Comparison of ENCODE assay signal across 10 cellular contexts in genomic region chr6:130381459-130382380, GRCh38. TPM values are rescaled to one million over a fixed set of nuclear protein-coding genes. Genes with fewer than 3 reads are reported as not detected.
DNase-seq lines count a peak whose midpoint lies in the region; ATAC-seq and TF ChIP-seq lines count a peak whose summit lies in the region.
"Had no signal": no experiment of that assay in that cellular context is flagged by ENCODE, and none has a peak within 500 bp of the region (broad histone marks: within the 10 kb centered on the region; RNA-seq: fewer than 3 reads in every experiment).

No MANE protein-coding gene starts in this region.

- H4K20me1 ChIP-seq in OCI-LY7 (ENCODE audit: insufficient read depth, low read length): no peaks in the 10 kb centered on the region

- no peak overlapping the region for H3K4me3 ChIP-seq in OCI-LY7 (ENCODE audit: low read depth, low read length, poor library complexity, severe bottlenecking)
- H3K4me3 ChIP-seq in gastroesophageal sphincter: no peak overlapping the region

- H3K27me3 Mint-ChIP-seq in immature natural killer cell (ENCODE audit: low read depth in 3 of 3): peaks cover 0 to 4% (median 0%) of the 10 kb centered on the region in 3 donors

- peak overlapping the region in 3 of 5 donors; percentile 7 to 39 (median 39) for H3K4me3 Mint-ChIP-seq in immature natural killer cell

- no peak overlapping the region for H3K4me2 ChIP-seq in OCI-LY7 (ENCODE audit: low read length)

- DNase-seq in OCI-LY7 (ENCODE audit: low spot score) (peak; percentile 9), immature natural killer cell (peak; percentile 19 to 46 (median 45)), NCI-H2081 (lab: John Stamatoyannopoulos, UW) (no peak), DMS114 treated with DMSO at 0.1 percent for 48 hours (lab: John Stamatoyannopoulos, UW; ENCODE audit: unreplicated experiment) (no peak), NCI-H2107 treated with DMSO at 0.1 percent for 48 hours (lab: John Stamatoyannopoulos, UW; ENCODE audit: unreplicated experiment) (no peak)
- DNase-seq: activated T-cell treated with anti-CD3 and anti-CD28 coated beads for 4 hours had no signal

- H3K4me1 ChIP-seq in OCI-LY7 (ENCODE audit: insufficient read depth, low read length, poor library complexity, severe bottlenecking) (no peaks in the 10 kb centered on the region), gastroesophageal sphincter (no peaks in the 10 kb centered on the region)

- 73 to 80% methylated on average over 5 to 7 of the region's 7 CpGs for WGBS in gastroesophageal sphincter (ENCODE audit: low coverage in 1 of 2), 2 donors

- POLR2A ChIA-PET in OCI-LY7 (lab: Charles Lee): interaction anchor here (1.1 kb wide), 1 partner anchor 9 kb away, joined by 3 read pairs; no protein-coding TSS in a partner anchor

- no peak for TF ChIP-seq EP300 in gastroesophageal sphincter (IDR thresholded peaks at IDR 0.05)

- peak; percentile 37; the same call in 1 of the 2 replicates for TF ChIP-seq CTCF in OCI-LY7 (conservative IDR thresholded peaks at IDR 0.05; ENCODE audit: low read length)
- no peak for TF ChIP-seq CTCF in gastroesophageal sphincter (IDR thresholded peaks at IDR 0.05)

- no peaks in the 10 kb centered on the region for H3K27me3 ChIP-seq in gastroesophageal sphincter

- CTCF ChIA-PET in OCI-LY7 (lab: Charles Lee; ENCODE audit: unreplicated experiment): no interaction called here

- no peak for TF ChIP-seq POLR2A in gastroesophageal sphincter (IDR thresholded peaks at IDR 0.05)

- no peak overlapping the region for H3K27ac Mint-ChIP-seq in immature natural killer cell

- H3K36me3 ChIP-seq in OCI-LY7 (ENCODE audit: insufficient read depth, low read length): no peaks in the 10 kb centered on the region
- H3K36me3 ChIP-seq in gastroesophageal sphincter: no peaks in the 10 kb centered on the region

- no peaks in the 10 kb centered on the region for H3K9me2 ChIP-seq in OCI-LY7 (ENCODE audit: insufficient read depth, low read length)

- H3K36me3 Mint-ChIP-seq in immature natural killer cell: peaks cover 0 to 3% (median 0%) of the 10 kb centered on the region in 3 donors

- no peak overlapping the region for H3K27ac ChIP-seq in OCI-LY7 (ENCODE audit: low read depth, low read length, poor library complexity, severe bottlenecking)
- H3K27ac ChIP-seq in gastroesophageal sphincter: no peak overlapping the region

- H3K9me3 ChIP-seq in OCI-LY7 (ENCODE audit: low read length): no peaks in the 10 kb centered on the region
- no peaks in the 10 kb centered on the region for H3K9me3 ChIP-seq in gastroesophageal sphincter

- H3K79me2 ChIP-seq in OCI-LY7 (ENCODE audit: insufficient read depth, low read depth, low read length): no peaks in the 10 kb centered on the region

- peaks cover 17 to 21% of the 10 kb centered on the region in 2 donors for H3K4me1 Mint-ChIP-seq in immature natural killer cell

- no peak overlapping the region for H2AFZ ChIP-seq in OCI-LY7 (ENCODE audit: low read length)

- no peaks in the 10 kb centered on the region for H3K9me3 Mint-ChIP-seq in immature natural killer cell

- ATAC-seq in GM18498 (IDR thresholded peaks at IDR 0.05; ENCODE audit: unreplicated experiment) (peak; percentile 71), GM21619 (IDR thresholded peaks at IDR 0.05; ENCODE audit: unreplicated experiment) (peak; percentile 87), gastroesophageal sphincter (no peak)
- ATAC-seq: esophagus mucosa had no signal

- intact Hi-C loops in OCI-LY7 (cut with micrococcal nuclease; ENCODE audit: unreplicated experiment): no loop called here

- no TSS peak for BruUV-seq in OCI-LY7 (replicated peaks; lab: Mats Ljungman, UMichigan)

RNA-seq across cellular contexts. Expression of gene TMEM200A, which starts 15.9 kb away (rescaled TPM):
- total RNA-seq in OCI-LY7 (2014; rRNA removed; shearing (Covaris generic)): not detected in 2 replicates
- total RNA-seq in OCI-LY7 (2022): not detected in 2 replicates
- polyA plus RNA-seq in immature natural killer cell: 1 to 10 TPM; 1.0 to 2.2 (median 2.1) TPM
- 1 to 10 TPM in 2 of 4 donors, under 1 TPM in 2; 0.46 to 1.3 (median 0.87) TPM for total RNA-seq in gastroesophageal sphincter

Comparison
In these comparisons a context has a peak if more than half of its experiments do, and no peak if none do; other contexts are left out.
1. DNase-seq: peak in OCI-LY7 (single experiment) and immature natural killer cell (3 of 3); none in NCI-H2081 (0 of 2), DMS114 treated with DMSO at 0.1 percent for 48 hours (single experiment) and NCI-H2107 treated with DMSO at 0.1 percent for 48 hours (single experiment).